In the genomic region with DNA sequence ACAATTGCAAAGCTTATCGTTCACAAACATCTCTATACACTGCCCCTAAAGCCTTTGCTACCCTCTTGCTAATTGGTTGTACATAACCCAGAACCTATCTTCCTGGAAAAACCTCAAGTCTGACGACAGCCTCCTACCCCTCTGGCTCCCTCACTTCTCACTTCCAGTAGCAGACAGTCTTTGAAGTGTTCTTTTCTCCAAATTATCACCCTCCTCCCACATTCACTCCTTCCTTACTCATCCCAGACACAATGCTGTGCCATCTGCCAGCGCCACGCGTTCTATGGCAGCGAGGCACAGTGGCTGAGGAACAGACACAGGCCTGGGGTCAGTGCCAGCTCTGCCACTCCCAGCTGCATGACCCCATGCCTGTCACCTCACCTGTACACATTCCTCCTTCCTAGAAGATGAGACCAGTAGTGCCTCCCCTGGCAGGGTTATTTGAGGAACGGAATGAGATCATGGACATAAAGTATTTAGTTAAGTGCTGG, we compare ENCODE assay signal across 12 cellular contexts. TPM values are rescaled to one million over a fixed set of nuclear protein-coding genes. Genes with fewer than 3 reads are reported as not detected.
A peak's percentile ranks its signal among the peaks of the same experiment; 100 is the strongest.
DNase-seq lines count a peak whose midpoint lies in the region; ATAC-seq and TF ChIP-seq lines count a peak whose summit lies in the region.
"Had no signal": no experiment of that assay in that cellular context is flagged by ENCODE, and none has a peak within 500 bp of the region (broad histone marks: within the 10 kb centered on the region; RNA-seq: fewer than 3 reads in every experiment).

No MANE protein-coding gene starts in this region.

- no peak overlapping the region for H4K8ac ChIP-seq in IMR-90 (ENCODE audit: low read depth in 2 of 2, low read length in 2 of 2)

- no peak overlapping the region for H4K91ac ChIP-seq in IMR-90 (ENCODE audit: insufficient read depth, low read depth, low read length)

- CTCF ChIA-PET in CD8-positive, alpha-beta T cell (lab: Charles Lee), result interaction anchor here (1.0 kb wide), 1 partner anchor 52 kb away, joined by 4 read pairs; no protein-coding TSS in a partner anchor
- CTCF ChIA-PET in IMR-90 (lab: Yijun Ruan, JAX), result no interaction called here

- WGBS in IMR-90 (ENCODE audit: extremely low coverage in 2 of 2, insufficient read length in 1 of 2), 2 experiments, result 85% methylated on average over 5 of the region's 7 CpGs; no CpG with 5 or more reads in 1 of the 2 experiments

- H3K9ac ChIP-seq in IMR-90 (ENCODE audit: low read depth, low read length), result no peak overlapping the region

- peaks cover 7% of the 10 kb centered on the region for H3K9me1 ChIP-seq in IMR-90 (ENCODE audit: insufficient read depth, low read length)

- dilution Hi-C loops in IMR-90 (cut with HindIII; ENCODE audit: low sequenced_read_pairs, unreplicated experiment), result no loop called here

- H3K18ac ChIP-seq in IMR-90 (ENCODE audit: low read depth, low read length), result no peak overlapping the region

- H2BK5ac ChIP-seq in IMR-90 (ENCODE audit: low read depth, low read length, poor library complexity, severe bottlenecking), result peak overlapping the region; percentile 1

- intact Hi-C loops in CD8-positive, alpha-beta T cell (cut with DNase I, micrococcal nuclease), result no loop called here
- intact Hi-C loops in IMR-90 (cut with micrococcal nuclease), result no loop called here

- no peak overlapping the region for H2BK120ac ChIP-seq in IMR-90 (ENCODE audit: low read depth, low read length)

- peaks cover 29% of the 10 kb centered on the region for H3K36me3 ChIP-seq in CD8-positive, alpha-beta T cell (ENCODE audit: insufficient read depth, low read length)
- H3K36me3 ChIP-seq in IMR-90 (ENCODE audit: control insufficient read depth, insufficient read depth, low read length), result peaks cover 53% of the 10 kb centered on the region

- no peak overlapping the region for H3K14ac ChIP-seq in IMR-90 (replicated peaks; ENCODE audit: low read depth, low read length)

- H3K23ac ChIP-seq in IMR-90 (ENCODE audit: low read depth, low read length), result no peak overlapping the region

- peak overlapping the region; percentile 64 for H3K27ac Mint-ChIP-seq in CD8-positive, alpha-beta T cell
- H3K27ac Mint-ChIP-seq in activated naive CD8-positive, alpha-beta T cell, result peak overlapping the region; percentile 71
- peak overlapping the region; percentile 7 to 61 for H3K27ac Mint-ChIP-seq in natural killer cell treated with Interleukin-12 subunit alpha and Interleukin-12 subunit beta and Interleukin-15 and Interleukin-18, amount 100 ng/mL, for 72 hours

- no peaks in the 10 kb centered on the region for H3K27me3 Mint-ChIP-seq in CD8-positive, alpha-beta T cell (ENCODE audit: low read depth)
- no peaks in the 10 kb centered on the region for H3K27me3 Mint-ChIP-seq in activated naive CD8-positive, alpha-beta T cell
- no peaks in the 10 kb centered on the region for H3K27me3 Mint-ChIP-seq in natural killer cell treated with Interleukin-12 subunit alpha and Interleukin-12 subunit beta and Interleukin-15 and Interleukin-18, amount 100 ng/mL, for 72 hours
- H3K27me3 Mint-ChIP-seq: memory B cell had no signal

- POLR2A ChIA-PET in CD8-positive, alpha-beta T cell (lab: Charles Lee), result no interaction called here
- POLR2A ChIA-PET in IMR-90 (lab: Charles Lee; ENCODE audit: unreplicated experiment), result no interaction called here

- no peak overlapping the region for H3K56ac ChIP-seq in IMR-90 (ENCODE audit: extremely low read depth, insufficient read depth, low read length)

- peaks cover 39% of the 10 kb centered on the region for H3K4me1 Mint-ChIP-seq in CD8-positive, alpha-beta T cell (ENCODE audit: low read depth)
- peaks cover 42% of the 10 kb centered on the region for H3K4me1 Mint-ChIP-seq in activated naive CD8-positive, alpha-beta T cell (ENCODE audit: low read depth)
- peaks cover 29 to 35% of the 10 kb centered on the region in 2 donors for H3K4me1 Mint-ChIP-seq in natural killer cell treated with Interleukin-12 subunit alpha and Interleukin-12 subunit beta and Interleukin-15 and Interleukin-18, amount 100 ng/mL, for 72 hours (ENCODE audit: low read depth in 2 of 2)

- H2AFZ ChIP-seq in IMR-90 (replicated peaks; ENCODE audit: low read length, poor library complexity), result no peak overlapping the region

- no peak overlapping the region for H3K4me3 ChIP-seq in CD8-positive, alpha-beta T cell (ENCODE audit: low read depth, low read length)
- H3K4me3 ChIP-seq in IMR-90 (ENCODE audit: insufficient read depth, low read depth, low read length), result no peak overlapping the region
- H3K4me3 ChIP-seq: esophagus squamous epithelium had no signal

- no peaks in the 10 kb centered on the region for H3K27me3 ChIP-seq in CD8-positive, alpha-beta T cell (ENCODE audit: insufficient read depth, low read length)
- H3K27me3 ChIP-seq in IMR-90 (ENCODE audit: control insufficient read depth, insufficient read depth, low read length), result no peaks in the 10 kb centered on the region
- H3K27me3 ChIP-seq: esophagus squamous epithelium had no signal

- H3K9me3 ChIP-seq in CD8-positive, alpha-beta T cell (ENCODE audit: low read length), result no peaks in the 10 kb centered on the region
- H3K9me3 ChIP-seq in IMR-90 (ENCODE audit: control insufficient read depth, insufficient read depth, low read length), result peaks cover 6% of the 10 kb centered on the region

- no peak overlapping the region for H2BK15ac ChIP-seq in IMR-90 (ENCODE audit: low read depth, low read length)

- no TSS peak for BruUV-seq in IMR-90 (replicated peaks; lab: Mats Ljungman, UMichigan)

- H4K5ac ChIP-seq in IMR-90 (ENCODE audit: low read depth, low read length), result no peak overlapping the region

- no peak overlapping the region for H3K4me3 Mint-ChIP-seq in CD8-positive, alpha-beta T cell
- H3K4me3 Mint-ChIP-seq in activated naive CD8-positive, alpha-beta T cell, result no peak overlapping the region
- H3K4me3 Mint-ChIP-seq in natural killer cell treated with Interleukin-12 subunit alpha and Interleukin-12 subunit beta and Interleukin-15 and Interleukin-18, amount 100 ng/mL, for 72 hours, result peak overlapping the region; percentile 20
- H3K4me3 Mint-ChIP-seq: memory B cell had no signal

- peaks cover 40 to 74% of the 10 kb centered on the region in 2 experiments for H3K79me1 ChIP-seq in IMR-90 (ENCODE audit: low read depth in 1 of 2, low read length in 2 of 2)

- H3K9me3 Mint-ChIP-seq in CD8-positive, alpha-beta T cell, result peaks cover 10% of the 10 kb centered on the region
- peaks cover 4% of the 10 kb centered on the region for H3K9me3 Mint-ChIP-seq in activated naive CD8-positive, alpha-beta T cell (ENCODE audit: low read depth)
- H3K9me3 Mint-ChIP-seq in natural killer cell treated with Interleukin-12 subunit alpha and Interleukin-12 subunit beta and Interleukin-15 and Interleukin-18, amount 100 ng/mL, for 72 hours, result no peaks in the 10 kb centered on the region

- no peak for DNase-seq in CD8-positive, alpha-beta T cell
- DNase-seq in IMR-90 (no peak), dedifferentiated amniotic fluid mesenchymal stem cell (ENCODE audit: extremely low spot score) (no peak)
- no peak for DNase-seq in natural killer cell treated with Interleukin-12 subunit alpha and Interleukin-12 subunit beta and Interleukin-15 and Interleukin-18, amount 100 ng/mL, for 72 hours (ENCODE audit: low spot score)
- DNase-seq: esophagus squamous epithelium; NCI-H446 treated with DMSO at 0.1 percent for 48 hours; retina; stimulated activated CD4-positive, alpha-beta T cell treated with anti-CD3 and anti-CD28 coated beads, Interleukin-4, amount 100 ng/mL, for 4 hours had no signal

- ATAC-seq in CD8-positive, alpha-beta T cell, result no peak
- ATAC-seq in IMR-90 (ENCODE audit: low read depth), result no peak
- ATAC-seq in natural killer cell treated with Interleukin-12 subunit alpha and Interleukin-12 subunit beta and Interleukin-15 and Interleukin-18, amount 100 ng/mL, for 72 hours, result peak; percentile 60 to 76
- no peak for ATAC-seq in HG02763 (IDR thresholded peaks at IDR 0.05; ENCODE audit: unreplicated experiment)
- no peak for ATAC-seq in HG02759 (IDR thresholded peaks at IDR 0.05; ENCODE audit: unreplicated experiment)

- no peak overlapping the region for H3K27ac ChIP-seq in CD8-positive, alpha-beta T cell (ENCODE audit: low read depth, low read length)
- H3K27ac ChIP-seq in IMR-90 (ENCODE audit: insufficient read depth, low read length), result no peak overlapping the region
- H3K27ac ChIP-seq: esophagus squamous epithelium had no signal

- in situ Hi-C loops in IMR-90 (cut with MboI; ENCODE audit: low sequenced_read_pairs), result no loop called here

- TF ChIP-seq RAD21 in IMR-90 (IDR thresholded peaks at IDR 0.05; ENCODE audit: low read length), result no peak

- H2AK9ac ChIP-seq in IMR-90 (replicated peaks; ENCODE audit: low read depth, low read length, poor library complexity), result no peak overlapping the region

- no peak for TF ChIP-seq CTCF in CD8-positive, alpha-beta T cell (IDR thresholded peaks at IDR 0.05)
- no peak for TF ChIP-seq CTCF in IMR-90 (conservative IDR thresholded peaks at IDR 0.05; ENCODE audit: low read depth, low read length)

- H2BK20ac ChIP-seq in IMR-90 (ENCODE audit: low read depth, low read length), result no peak overlapping the region

- H4K20me1 ChIP-seq in IMR-90 (ENCODE audit: insufficient read depth, low read length), result peaks cover 13% of the 10 kb centered on the region; the same call in 1 of the 2 replicates

- H2AK5ac ChIP-seq in IMR-90 (ENCODE audit: low read depth, low read length), result no peak overlapping the region

- no peak for TF ChIP-seq POLR2A in IMR-90 (IDR thresholded peaks at IDR 0.05; ENCODE audit: low read depth, low read length)

- peaks cover 14% of the 10 kb centered on the region for H3K4me1 ChIP-seq in CD8-positive, alpha-beta T cell (ENCODE audit: insufficient read depth, low read length)
- peaks cover 3% of the 10 kb centered on the region for H3K4me1 ChIP-seq in IMR-90 (ENCODE audit: control insufficient read depth, insufficient read depth, low read length)

- H3K4me2 ChIP-seq in IMR-90 (ENCODE audit: low read depth, low read length), result no peak overlapping the region

- H3K36me3 Mint-ChIP-seq in CD8-positive, alpha-beta T cell, result peaks cover 81% of the 10 kb centered on the region
- peaks cover 18% of the 10 kb centered on the region for H3K36me3 Mint-ChIP-seq in activated naive CD8-positive, alpha-beta T cell
- H3K36me3 Mint-ChIP-seq in natural killer cell treated with Interleukin-12 subunit alpha and Interleukin-12 subunit beta and Interleukin-15 and Interleukin-18, amount 100 ng/mL, for 72 hours, result peaks cover 37% of the 10 kb centered on the region

- no peak overlapping the region for H3K4ac ChIP-seq in IMR-90 (ENCODE audit: low read depth, low read length)

RNA-seq across cellular contexts. Expression of gene CLTA, which starts 27.7 kb away (rescaled TPM):
- 10 to 100 TPM; 39.1 to 39.6 TPM for total RNA-seq in CD8-positive, alpha-beta T cell
- total RNA-seq in IMR-90 (2012; rRNA removed), result 133 and 208 TPM in 2 replicates
- polyA plus RNA-seq in IMR-90 (2012; rRNA removed), result 246 and 280 TPM in 2 replicates
- polyA plus RNA-seq in IMR-90 (2012; cell fraction: cytosol; rRNA removed), result 218 and 493 TPM in 2 replicates
- 63.6 and 110 TPM in 2 replicates for polyA plus RNA-seq in IMR-90 (2012; cell fraction: nucleus; rRNA removed; ENCODE audit: low replicate concordance)
- total RNA-seq in natural killer cell treated with Interleukin-12 subunit alpha and Interleukin-12 subunit beta and Interleukin-15 and Interleukin-18, amount 100 ng/mL, for 72 hours, result 100 to 1,000 TPM; 133 to 178 TPM

RNA-seq across cellular contexts. Expression of gene GNE, which starts 39.8 kb away (rescaled TPM):
- 10 to 100 TPM; 17.3 to 17.4 TPM for total RNA-seq in CD8-positive, alpha-beta T cell
- 28.3 and 34.1 TPM in 2 replicates for total RNA-seq in IMR-90 (2012; rRNA removed)
- 9.8 and 11.7 TPM in 2 replicates for polyA plus RNA-seq in IMR-90 (2012; rRNA removed)
- polyA plus RNA-seq in IMR-90 (2012; cell fraction: cytosol; rRNA removed), result 5.4 and 6.5 TPM in 2 replicates
- 3.6 and 8.7 TPM in 2 replicates for polyA plus RNA-seq in IMR-90 (2012; cell fraction: nucleus; rRNA removed; ENCODE audit: low replicate concordance)
- 10 to 100 TPM; 22.9 to 23.3 TPM for total RNA-seq in natural killer cell treated with Interleukin-12 subunit alpha and Interleukin-12 subunit beta and Interleukin-15 and Interleukin-18, amount 100 ng/mL, for 72 hours

RNA-seq across cellular contexts. Expression of gene CCIN, which starts 49.3 kb away (rescaled TPM):
- under 1 TPM; 0.16 to 0.56 TPM for total RNA-seq in CD8-positive, alpha-beta T cell
- 1.1 TPM in 2 replicates for total RNA-seq in IMR-90 (2012; rRNA removed)
- 0.73 and 0.80 TPM in 2 replicates for polyA plus RNA-seq in IMR-90 (2012; rRNA removed)
- polyA plus RNA-seq in IMR-90 (2012; cell fraction: cytosol; rRNA removed), result 0.32 and 0.48 TPM in 2 replicates
- polyA plus RNA-seq in IMR-90 (2012; cell fraction: nucleus; rRNA removed; ENCODE audit: low replicate concordance), result 0.58 and 0.65 TPM in 2 replicates
- under 1 TPM in 1 of 2 donors, not detected in 1; 0.19 TPM for total RNA-seq in natural killer cell treated with Interleukin-12 subunit alpha and Interleukin-12 subunit beta and Interleukin-15 and Interleukin-18, amount 100 ng/mL, for 72 hours

Comparison
In these comparisons a context has a peak if more than half of its experiments do, and no peak if none do; other contexts are left out.
1. ATAC-seq: peak in natural killer cell treated with Interleukin-12 subunit alpha and Interleukin-12 subunit beta and Interleukin-15 and Interleukin-18, amount 100 ng/mL, for 72 hours (2 of 2); none in CD8-positive, alpha-beta T cell (single experiment), IMR-90 (single experiment), HG02763 (single experiment) and HG02759 (single experiment).
2. Peak in every context shown above with its lines, with median percentiles within 50 percentile points of each other: H3K27ac Mint-ChIP-seq.